In genomic region chr5:55694152-55694830, GRCh38 we compare ENCODE assay signal across 9 cellular contexts. TPM values are rescaled to one million over a fixed set of nuclear protein-coding genes. Genes with fewer than 3 reads are reported as not detected.
DNase-seq lines count a peak whose midpoint lies in the region; ATAC-seq and TF ChIP-seq lines count a peak whose summit lies in the region.
"Had no signal": no experiment of that assay in that cellular context is flagged by ENCODE, and none has a peak within 500 bp of the region (broad histone marks: within the 10 kb centered on the region; RNA-seq: fewer than 3 reads in every experiment).

No MANE protein-coding gene starts in this region.

- peaks cover 8% of the 10 kb centered on the region for H3K4me1 ChIP-seq in lower lobe of right lung
- no peaks in the 10 kb centered on the region for H3K4me1 ChIP-seq in effector memory CD4-positive, alpha-beta T cell (ENCODE audit: control insufficient read depth, insufficient read depth, low read length, poor library complexity, severe bottlenecking)

- TF ChIP-seq CTCF in LNCaP clone FGC (IDR thresholded peaks at IDR 0.05; ENCODE audit: control insufficient read depth, extremely low read depth, insufficient read depth) (peak; percentile 87), lower lobe of right lung (IDR thresholded peaks at IDR 0.05) (peak; percentile 40)

- H3K36me3 ChIP-seq in lower lobe of right lung, result peaks cover 7% of the 10 kb centered on the region
- no peaks in the 10 kb centered on the region for H3K36me3 ChIP-seq in effector memory CD4-positive, alpha-beta T cell (ENCODE audit: control insufficient read depth, insufficient read depth, low read length)

- H3K27ac ChIP-seq in lower lobe of right lung, result no peak overlapping the region
- no peak overlapping the region for H3K27ac ChIP-seq in effector memory CD4-positive, alpha-beta T cell (ENCODE audit: insufficient read depth, low read length, poor library complexity, severe bottlenecking)
- H3K27ac ChIP-seq: SK-N-MC had no signal

- no peak overlapping the region for H3K4me3 ChIP-seq in LNCaP clone FGC (ENCODE audit: low read depth, low read length)
- H3K4me3 ChIP-seq in lower lobe of right lung, result no peak overlapping the region
- no peak overlapping the region for H3K4me3 ChIP-seq in effector memory CD4-positive, alpha-beta T cell (ENCODE audit: insufficient read depth, low read depth, low read length, poor library complexity, severe bottlenecking)
- H3K4me3 ChIP-seq: SK-N-MC had no signal

- ATAC-seq in lower lobe of right lung (peak in 1 of 2 donors; percentile 36), HG03469 (IDR thresholded peaks at IDR 0.05; ENCODE audit: unreplicated experiment) (no peak), GM21576 (IDR thresholded peaks at IDR 0.05; ENCODE audit: unreplicated experiment) (no peak)

- intact Hi-C loops in lower lobe of right lung (cut with DNase I), result no loop called here

- in situ Hi-C loops in G401 (cut with HindIII; ENCODE audit: low sequenced_read_pairs), result no loop called here

- DNase-seq in G401 (ENCODE audit: low spot score) (peak; percentile 46), LNCaP clone FGC (ENCODE audit: low read depth) (peak; percentile 75), amniotic epithelial cell (ENCODE audit: low read depth) (peak; percentile 60), lower lobe of right lung (no peak), epidermal melanocyte (ENCODE audit: insufficient read length, low spot score) (no peak)
- DNase-seq in effector memory CD4-positive, alpha-beta T cell, result no peak

- no peaks in the 10 kb centered on the region for H3K27me3 ChIP-seq in lower lobe of right lung (ENCODE audit: low read depth)
- H3K27me3 ChIP-seq in effector memory CD4-positive, alpha-beta T cell (replicated peaks; ENCODE audit: control insufficient read depth, insufficient read depth, low read length, poor library complexity, severe bottlenecking), result no peaks in the 10 kb centered on the region

- no peaks in the 10 kb centered on the region for H3K9me3 ChIP-seq in lower lobe of right lung
- H3K9me3 ChIP-seq in effector memory CD4-positive, alpha-beta T cell (ENCODE audit: control insufficient read depth, low read length), result no peaks in the 10 kb centered on the region

RNA-seq across cellular contexts. Expression of gene SLC38A9, which starts 17.8 kb away (rescaled TPM):
- total RNA-seq in G401 (2014; rRNA removed; shearing (Covaris generic)), result 23.3 and 24.9 TPM in 2 replicates
- 23.8 TPM for total RNA-seq in lower lobe of right lung

RNA-seq across cellular contexts. Expression of gene DDX4, which starts 43.6 kb away (rescaled TPM):
- not detected in 2 replicates for total RNA-seq in G401 (2014; rRNA removed; shearing (Covaris generic))
- not detected for total RNA-seq in lower lobe of right lung

Comparison
In these comparisons a context has a peak if more than half of its experiments do, and no peak if none do; other contexts are left out.
1. DNase-seq: peak in G401 (single experiment), LNCaP clone FGC (single experiment) and amniotic epithelial cell (single experiment); none in lower lobe of right lung (single experiment), epidermal melanocyte (single experiment) and effector memory CD4-positive, alpha-beta T cell (0 of 3).